Comparison of ENCODE assay signal across 17 cellular contexts in the genomic region with DNA sequence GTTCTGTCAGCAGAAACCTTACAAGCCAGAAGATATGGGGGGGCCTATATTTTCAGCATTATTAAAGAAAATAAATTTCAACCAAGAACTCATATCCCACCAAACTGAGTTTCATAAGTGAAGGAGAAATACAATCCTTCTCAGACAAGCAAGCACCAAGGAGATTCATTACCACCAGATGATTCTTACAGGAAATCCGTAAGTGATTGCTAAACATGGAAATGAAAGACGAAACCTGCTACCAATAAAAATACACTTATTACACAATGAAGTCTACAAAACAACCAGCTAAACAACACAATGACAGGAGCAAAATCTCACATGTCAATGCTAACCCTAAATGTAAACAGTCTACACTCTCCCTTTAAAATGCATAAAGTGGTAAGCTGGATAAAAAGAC.
"Had no signal": no experiment of that assay in that cellular context is flagged by ENCODE, and none has a peak within 500 bp of the region (broad histone marks: within the 10 kb centered on the region; RNA-seq: fewer than 3 reads in every experiment).

No MANE protein-coding gene starts in this region.

- H3K36me3 ChIP-seq: brain microvascular endothelial cell, gastrocnemius medialis, heart left ventricle, lower lobe of right lung, right lobe of liver had no signal

- H3K4me3 ChIP-seq: gastrocnemius medialis, heart left ventricle, lower lobe of right lung, psoas muscle, right lobe of liver had no signal

- H3K9me3 ChIP-seq: gastrocnemius medialis, heart left ventricle, lower lobe of right lung, psoas muscle, right lobe of liver had no signal

- DNase-seq: activated CD4-positive, alpha-beta T cell treated with anti-CD3 and anti-CD28 coated beads, Interleukin-2, amount 10 ng/mL, durations not matched to agents 24 days and 14 days; activated CD4-positive, CD25-positive, alpha-beta regulatory T cell; activated CD8-positive, alpha-beta memory T cell treated with anti-CD3 and anti-CD28 coated beads, Interleukin-2, amount 50 U/mL, for 4 hours; activated CD8-positive, alpha-beta T cell treated with anti-CD3 and anti-CD28 coated beads, Interleukin-2, amount 10 ng/mL, durations not matched to agents 7 days and 5 days; activated T-cell treated with anti-CD3 and anti-CD28 coated beads, Interleukin-2, amount 50 U/mL, for 48 hours; anterior cingulate cortex; brain microvascular endothelial cell; dermis blood vessel endothelial cell; effector memory CD8-positive, alpha-beta T cell; gastrocnemius medialis; heart left ventricle; left colon; lower lobe of right lung; midbrain; psoas muscle; right lobe of liver; stimulated activated CD4-positive, alpha-beta T cell treated with anti-CD3 and anti-CD28 coated beads, Interleukin-1b, Interleukin-23, amount 100 ng/mL, for 48 hours had no signal

- H3K27me3 ChIP-seq: brain microvascular endothelial cell, right lobe of liver had no signal

- H3K4me1 ChIP-seq: gastrocnemius medialis, lower lobe of right lung, psoas muscle, right lobe of liver had no signal

- H3K27ac ChIP-seq: brain microvascular endothelial cell, gastrocnemius medialis, lower lobe of right lung, psoas muscle, right lobe of liver had no signal
